12 cellular contexts compared by ENCODE assay signal in the genomic region with DNA sequence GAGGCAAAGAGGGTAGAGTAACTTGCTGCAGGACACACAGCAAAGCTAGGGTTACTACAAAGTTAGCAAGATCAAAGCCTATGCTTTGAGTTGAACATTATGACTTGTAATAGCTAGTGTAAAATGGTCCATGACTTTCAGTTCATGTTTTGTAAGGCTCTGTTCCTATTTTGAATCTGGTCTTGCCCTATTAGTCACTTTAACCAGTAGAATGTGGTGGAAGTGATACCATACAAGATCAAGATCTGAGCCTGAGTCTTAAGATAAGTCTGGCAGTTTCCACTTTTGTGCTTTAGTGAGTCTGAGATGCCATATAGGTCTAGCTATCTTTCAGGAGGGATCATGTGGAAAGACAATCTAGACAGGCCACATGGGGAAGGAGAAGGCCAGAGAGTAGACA.
DNase-seq lines count a peak whose midpoint lies in the region; ATAC-seq and TF ChIP-seq lines count a peak whose summit lies in the region.
"Had no signal": no experiment of that assay in that cellular context is flagged by ENCODE, and none has a peak within 500 bp of the region (broad histone marks: within the 10 kb centered on the region; RNA-seq: fewer than 3 reads in every experiment).

No MANE protein-coding gene starts in this region.

- no peak for TF ChIP-seq CTCF in GM13977 (IDR thresholded peaks at IDR 0.05; ENCODE audit: extremely low read depth, insufficient read depth, missing control alignments)

- ATAC-seq in GM21515 (IDR thresholded peaks at IDR 0.05; ENCODE audit: unreplicated experiment): peak; percentile 93
- ATAC-seq in HG03103 (IDR thresholded peaks at IDR 0.05; ENCODE audit: low read depth, unreplicated experiment): peak; percentile 94
- ATAC-seq: activated CD8-positive, alpha-beta memory T cell treated with anti-CD3 and anti-CD28 coated beads, Interleukin-2, amount 10 ng/mL, durations not matched to agents 7 days and 5 days; body of pancreas had no signal

- DNase-seq in GM13977 (ENCODE audit: low spot score) (peak; percentile 17), OCI-M2 (lab: John Stamatoyannopoulos, UW; ENCODE audit: unreplicated experiment) (peak; percentile 36), G401 (ENCODE audit: low spot score) (no peak), GDM1 (lab: John Stamatoyannopoulos, UW) (no peak), germinal center (ENCODE audit: low spot score) (no peak)
- no peak for DNase-seq in activated CD4-positive, alpha-beta T cell treated with anti-CD3 and anti-CD28 coated beads, Interleukin-2, amount 50 U/mL, for 1 hour
- DNase-seq: activated CD8-positive, alpha-beta memory T cell treated with anti-CD3 and anti-CD28 coated beads, Interleukin-2, amount 10 ng/mL, durations not matched to agents 7 days and 5 days; AML-193; body of pancreas; NCI-H2029 had no signal

- in situ Hi-C loops in GM13977 (cut with MboI; ENCODE audit: low pct_unique_long_range_greater_than_20kb, low sequenced_read_pairs, unreplicated experiment) (no loop called here), G401 (cut with HindIII; ENCODE audit: low sequenced_read_pairs) (no loop called here)

Comparison
In these comparisons a context has a peak if more than half of its experiments do, and no peak if none do; other contexts are left out.
1. DNase-seq: peak in GM13977 (single experiment) and OCI-M2 (single experiment); none in activated CD4-positive, alpha-beta T cell treated with anti-CD3 and anti-CD28 coated beads, Interleukin-2, amount 50 U/mL, for 1 hour (single experiment), G401 (single experiment), GDM1 (single experiment) and germinal center (single experiment).